13 cellular contexts compared by ENCODE assay signal in genomic region chr13:46469064-46469463, GRCh38.
DNase-seq lines count a peak whose midpoint lies in the region; ATAC-seq and TF ChIP-seq lines count a peak whose summit lies in the region.
"Had no signal": no experiment of that assay in that cellular context is flagged by ENCODE, and none has a peak within 500 bp of the region (broad histone marks: within the 10 kb centered on the region; RNA-seq: fewer than 3 reads in every experiment).

No MANE protein-coding gene starts in this region.

- peak; percentile 68 for DNase-seq in GM03348 (ENCODE audit: low spot score)
- DNase-seq in SK-N-DZ (ENCODE audit: low spot score), result peak; percentile 61
- DNase-seq in fibroblast of the conjunctiva (ENCODE audit: low read depth), result peak; percentile 16
- peak; percentile 7 for DNase-seq in retina
- DNase-seq in SW480 (ENCODE audit: low spot score), result no peak
- DNase-seq in right lobe of liver, result no peak
- DNase-seq: activated CD8-positive, alpha-beta memory T cell treated with anti-CD3 and anti-CD28 coated beads, Interleukin-2, amount 50 U/mL, for 48 hours; CD4-positive, CD25-positive, alpha-beta regulatory T cell; NCI-H1417; NCI-H69; stimulated activated naive CD8-positive, alpha-beta T cell treated with anti-CD3 and anti-CD28 coated beads, Interleukin-15, amount 100 ng/mL, for 72 hours had no signal

- H3K4me1 ChIP-seq in right lobe of liver, result no peaks in the 10 kb centered on the region

- WGBS in right lobe of liver (ENCODE audit: insufficient coverage, low coverage, low lambda C conversion rate, missing lambda C conversion rate), result 42% methylated on average over 2 of the region's 2 CpGs

- no peaks in the 10 kb centered on the region for H3K27me3 ChIP-seq in right lobe of liver

- no peak for TF ChIP-seq CTCF in right lobe of liver (IDR thresholded peaks at IDR 0.05)

- H3K36me3 ChIP-seq in right lobe of liver, result no peaks in the 10 kb centered on the region

- H3K9me3 ChIP-seq in right lobe of liver, result no peaks in the 10 kb centered on the region

- H3K27ac ChIP-seq in right lobe of liver, result no peak overlapping the region

- H3K4me3 ChIP-seq in right lobe of liver, result no peak overlapping the region

- ATAC-seq in right lobe of liver (no peak), HG03135 (IDR thresholded peaks at IDR 0.05; ENCODE audit: unreplicated experiment) (no peak), GM21529 (IDR thresholded peaks at IDR 0.05; ENCODE audit: unreplicated experiment) (no peak)
- ATAC-seq: stimulated activated naive CD8-positive, alpha-beta T cell treated with anti-CD3 and anti-CD28 coated beads, Interleukin-15, amount 100 ng/mL, for 72 hours had no signal

- intact Hi-C loops in right lobe of liver (cut with DNase I), result no loop called here

- no peak for TF ChIP-seq POLR2A in right lobe of liver (IDR thresholded peaks at IDR 0.05)

Comparison
In these comparisons a context has a peak if more than half of its experiments do, and no peak if none do; other contexts are left out.
1. DNase-seq: peak in GM03348 (single experiment), SK-N-DZ (single experiment), fibroblast of the conjunctiva (single experiment) and retina (single experiment); none in SW480 (single experiment) and right lobe of liver (0 of 3).